26 cellular contexts compared by ENCODE assay signal in the genomic region with DNA sequence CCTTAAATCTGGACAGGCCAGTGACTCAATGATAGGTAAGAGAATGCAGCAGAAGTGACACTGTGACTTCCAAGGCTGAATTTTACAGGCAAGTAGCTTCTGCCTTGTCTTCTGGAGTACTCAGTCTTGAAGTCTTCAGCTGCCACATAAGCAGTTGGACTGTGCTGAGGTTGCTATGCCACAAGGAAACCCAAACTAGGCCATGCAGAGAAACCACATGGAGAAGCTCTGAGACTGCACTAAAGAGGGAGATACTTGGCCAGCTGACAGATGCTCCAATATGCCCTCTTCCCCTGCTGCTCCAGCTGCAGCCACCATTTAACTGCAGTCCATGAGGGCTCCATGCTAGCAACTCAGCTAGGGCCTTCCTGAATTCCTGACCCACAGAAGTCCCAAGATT.
DNase-seq lines count a peak whose midpoint lies in the region; ATAC-seq and TF ChIP-seq lines count a peak whose summit lies in the region.
"Had no signal": no experiment of that assay in that cellular context is flagged by ENCODE, and none has a peak within 500 bp of the region (broad histone marks: within the 10 kb centered on the region; RNA-seq: fewer than 3 reads in every experiment).

No MANE protein-coding gene starts in this region.

- no peaks in the 10 kb centered on the region for H3K36me3 Mint-ChIP-seq in activated CD8-positive, alpha-beta memory T cell treated with anti-CD3 and anti-CD28 coated beads, Interleukin-2, amount 10 ng/mL, durations not matched to agents 7 days and 5 days
- H3K36me3 Mint-ChIP-seq: activated naive CD4-positive, alpha-beta T cell treated with anti-CD3 and anti-CD28 coated beads, Interleukin-2, amount 50 U/mL, for 72 hours had no signal

- no peak for TF ChIP-seq EP300 in stomach (IDR thresholded peaks at IDR 0.05)

- H3K9me3 ChIP-seq in heart left ventricle (peaks cover 0 to 9% (median 0%) of the 10 kb centered on the region in 12 donors), stomach (no peaks in the 10 kb centered on the region)
- H3K9me3 ChIP-seq: breast epithelium, ovary had no signal

- H3K4me3 Mint-ChIP-seq in activated CD8-positive, alpha-beta memory T cell treated with anti-CD3 and anti-CD28 coated beads, Interleukin-2, amount 10 ng/mL, durations not matched to agents 7 days and 5 days, result no peak overlapping the region
- H3K4me3 Mint-ChIP-seq: IgD-negative memory B cell, nephron progenitor cell had no signal

- no peaks in the 10 kb centered on the region for H3K36me3 ChIP-seq in heart left ventricle
- H3K36me3 ChIP-seq in stomach, result no peaks in the 10 kb centered on the region
- H3K36me3 ChIP-seq: breast epithelium, ovary had no signal

- H3K4me1 Mint-ChIP-seq in activated CD8-positive, alpha-beta memory T cell treated with anti-CD3 and anti-CD28 coated beads, Interleukin-2, amount 10 ng/mL, durations not matched to agents 7 days and 5 days, result peaks cover 3% of the 10 kb centered on the region
- H3K4me1 Mint-ChIP-seq: nephron progenitor cell had no signal

- no peak for TF ChIP-seq POLR2A in heart left ventricle (IDR thresholded peaks at IDR 0.05)
- TF ChIP-seq POLR2A in stomach (IDR thresholded peaks at IDR 0.05), result no peak

- no peak for DNase-seq in Right ventricle myocardium inferior (ENCODE audit: missing footprints)
- no peak for DNase-seq in heart left ventricle
- peak; percentile 54 for DNase-seq in RPMI7951 (ENCODE audit: low read depth)
- DNase-seq in foreskin keratinocyte, result no peak
- no peak for DNase-seq in 8988T
- DNase-seq in stomach, result no peak
- no peak for DNase-seq in activated CD8-positive, alpha-beta memory T cell treated with anti-CD3 and anti-CD28 coated beads, Interleukin-2, amount 10 ng/mL, durations not matched to agents 7 days and 5 days
- no peak for DNase-seq in NCI-H510A (lab: John Stamatoyannopoulos, UW)
- DNase-seq: activated effector memory CD4-positive, alpha-beta T cell treated with Interleukin-2 at 50 U/mL for 16 hours; amygdala; GDM1; hippocampal formation; left colon; NCI-H1092 treated with DMSO at 0.1 percent for 48 hours; NCI-H187; nephron progenitor cell; ovary; SHP77 treated with DMSO at 0.1 percent for 48 hours; small intestine; stimulated activated naive CD4-positive, alpha-beta T cell; SW 1271; T-helper 9 cell had no signal

- H3K4me1 ChIP-seq in heart left ventricle (peaks cover 0 to 10% (median 0%) of the 10 kb centered on the region in 12 donors), foreskin keratinocyte (peaks cover 16% of the 10 kb centered on the region), stomach (no peaks in the 10 kb centered on the region)
- H3K4me1 ChIP-seq: breast epithelium had no signal

- ATAC-seq in Right ventricle myocardium inferior (peak; percentile 37), heart left ventricle (no peak), foreskin keratinocyte (peak; percentile 5)
- ATAC-seq in activated CD8-positive, alpha-beta memory T cell treated with anti-CD3 and anti-CD28 coated beads, Interleukin-2, amount 10 ng/mL, durations not matched to agents 7 days and 5 days, result no peak
- ATAC-seq: HCT116, left colon had no signal

- no peak overlapping the region for H3K4me3 ChIP-seq in heart left ventricle
- no peak overlapping the region for H3K4me3 ChIP-seq in stomach
- H3K4me3 ChIP-seq: breast epithelium, ovary had no signal

- H3K27me3 Mint-ChIP-seq in activated CD8-positive, alpha-beta memory T cell treated with anti-CD3 and anti-CD28 coated beads, Interleukin-2, amount 10 ng/mL, durations not matched to agents 7 days and 5 days, result no peaks in the 10 kb centered on the region

- H3K9me3 Mint-ChIP-seq in activated CD8-positive, alpha-beta memory T cell treated with anti-CD3 and anti-CD28 coated beads, Interleukin-2, amount 10 ng/mL, durations not matched to agents 7 days and 5 days (ENCODE audit: low read depth), result no peaks in the 10 kb centered on the region
- H3K9me3 Mint-ChIP-seq: IgD-negative memory B cell, nephron progenitor cell had no signal

- H3K27ac ChIP-seq in heart left ventricle (no peak overlapping the region), foreskin keratinocyte (no peak overlapping the region), stomach (no peak overlapping the region)
- H3K27ac ChIP-seq: breast epithelium, ovary had no signal

- H3K27ac Mint-ChIP-seq in activated CD8-positive, alpha-beta memory T cell treated with anti-CD3 and anti-CD28 coated beads, Interleukin-2, amount 10 ng/mL, durations not matched to agents 7 days and 5 days, result no peak overlapping the region
- H3K27ac Mint-ChIP-seq: activated naive CD4-positive, alpha-beta T cell treated with anti-CD3 and anti-CD28 coated beads, Interleukin-2, amount 50 U/mL, for 72 hours; IgD-negative memory B cell; nephron progenitor cell had no signal

- no peaks in the 10 kb centered on the region for H3K27me3 ChIP-seq in heart left ventricle
- no peaks in the 10 kb centered on the region for H3K27me3 ChIP-seq in foreskin keratinocyte
- H3K27me3 ChIP-seq in stomach, result no peaks in the 10 kb centered on the region
- H3K27me3 ChIP-seq: breast epithelium, ovary had no signal

- intact Hi-C loops in Right ventricle myocardium inferior (cut with DNase I), result no loop called here
- intact Hi-C loops in heart left ventricle (cut with DNase I), result loop anchor here in 4 of 10 donors (5.0 to 10.0 kb wide), 3 partner anchors 237 to 249 kb away; no protein-coding TSS in a partner anchor
- intact Hi-C loops in stomach (cut with DNase I; ENCODE audit: low total_unique reads), result no loop called here

- no peak for TF ChIP-seq CTCF in heart left ventricle (IDR thresholded peaks at IDR 0.05)
- TF ChIP-seq CTCF in foreskin keratinocyte (conservative IDR thresholded peaks at IDR 0.05), result no peak
- no peak for TF ChIP-seq CTCF in stomach (IDR thresholded peaks at IDR 0.05)

- CTCF ChIA-PET in activated CD8-positive, alpha-beta memory T cell treated with anti-CD3 and anti-CD28 coated beads, Interleukin-2, amount 10 ng/mL, durations not matched to agents 7 days and 5 days (lab: Charles Lee), result no interaction called here

Comparison
In these comparisons a context has a peak if more than half of its experiments do, and no peak if none do; other contexts are left out.
1. ATAC-seq: peak in Right ventricle myocardium inferior (single experiment) and foreskin keratinocyte (single experiment); none in heart left ventricle (0 of 4) and activated CD8-positive, alpha-beta memory T cell treated with anti-CD3 and anti-CD28 coated beads, Interleukin-2, amount 10 ng/mL, durations not matched to agents 7 days and 5 days (single experiment).